ENCODE assay signal across 31 cellular contexts in the genomic region with DNA sequence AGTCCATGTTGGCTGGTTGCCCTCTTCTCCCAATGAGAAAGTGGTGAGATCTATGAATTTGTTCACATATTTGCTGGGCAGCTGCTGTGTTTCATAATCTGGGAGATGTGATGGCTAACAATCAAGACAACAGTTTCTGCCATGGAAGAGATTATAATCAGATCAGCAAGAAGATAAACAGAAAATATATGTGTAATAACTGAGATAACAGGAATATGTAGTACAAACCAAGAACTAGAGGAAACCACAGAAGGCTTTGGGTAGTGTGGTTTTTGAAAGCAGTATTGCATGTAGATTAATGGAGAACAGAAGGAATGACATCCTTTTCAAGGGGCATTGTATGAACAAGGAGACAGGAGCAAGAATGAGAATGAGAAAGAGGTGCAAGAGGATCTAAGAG. TPM values are rescaled to one million over a fixed set of nuclear protein-coding genes. Genes with fewer than 3 reads are reported as not detected.
A peak's percentile ranks its signal among the peaks of the same experiment; 100 is the strongest.
DNase-seq lines count a peak whose midpoint lies in the region; ATAC-seq, FAIRE-seq and TF ChIP-seq lines count a peak whose summit lies in the region.
"Had no signal": no experiment of that assay in that cellular context is flagged by ENCODE, and none has a peak within 500 bp of the region (broad histone marks: within the 10 kb centered on the region; RNA-seq: fewer than 3 reads in every experiment).

No MANE protein-coding gene starts in this region.

- H3K27ac Mint-ChIP-seq in CD14-positive monocyte, result peak overlapping the region; percentile 10 to 85 (median 59)
- H3K27ac Mint-ChIP-seq: activated naive CD4-positive, alpha-beta T cell treated with anti-CD3 and anti-CD28 coated beads for 36 hours; stimulated activated effector memory CD8-positive, alpha-beta T cell treated with anti-CD3 and anti-CD28 coated beads, Interleukin-12 subunit alpha, Interleukin-12 subunit beta, amount 100 ng/mL, for 72 hours had no signal

- H3K36me3 Mint-ChIP-seq in CD14-positive monocyte, result peaks cover 0 to 1% of the 10 kb centered on the region in 2 donors
- H3K36me3 Mint-ChIP-seq: stimulated activated effector memory CD8-positive, alpha-beta T cell treated with anti-CD3 and anti-CD28 coated beads, Interleukin-12 subunit alpha, Interleukin-12 subunit beta, amount 100 ng/mL, for 72 hours had no signal

- H3K27ac ChIP-seq in esophagus squamous epithelium (peak overlapping the region; percentile 81 to 93 (median 91)), pancreas (no peak overlapping the region)
- H3K27ac ChIP-seq: BLaER1, colonic mucosa, heart right ventricle, KMS-11 had no signal

- H3K36me3 ChIP-seq in esophagus squamous epithelium (no peaks in the 10 kb centered on the region), pancreas (no peaks in the 10 kb centered on the region)
- H3K36me3 ChIP-seq: BLaER1, colonic mucosa, HAP-1, heart right ventricle had no signal

- no peak for FAIRE-seq in pancreas (lab: Jason Lieb, UNC)

- TF ChIP-seq POLR2A in esophagus squamous epithelium (IDR thresholded peaks at IDR 0.05), result no peak

- no peaks in the 10 kb centered on the region for H3K9me3 Mint-ChIP-seq in CD14-positive monocyte
- H3K9me3 Mint-ChIP-seq: activated naive CD4-positive, alpha-beta T cell treated with anti-CD3 and anti-CD28 coated beads for 36 hours; neural crest cell; stimulated activated effector memory CD8-positive, alpha-beta T cell treated with anti-CD3 and anti-CD28 coated beads, Interleukin-12 subunit alpha, Interleukin-12 subunit beta, amount 100 ng/mL, for 72 hours had no signal

- H3K27me3 ChIP-seq in esophagus squamous epithelium, result no peaks in the 10 kb centered on the region
- H3K27me3 ChIP-seq in pancreas, result no peaks in the 10 kb centered on the region
- H3K27me3 ChIP-seq: BLaER1, colonic mucosa had no signal

- intact Hi-C loops in CD14-positive monocyte (cut with micrococcal nuclease) (no loop called here), esophagus squamous epithelium (cut with DNase I) (no loop called here), pancreas (cut with DNase I) (no loop called here)

- ATAC-seq in HG03439 (IDR thresholded peaks at IDR 0.05; ENCODE audit: unreplicated experiment) (no peak), HG02571 (IDR thresholded peaks at IDR 0.05; ENCODE audit: unreplicated experiment) (no peak), pancreas (no peak)
- ATAC-seq: heart right ventricle; right cardiac atrium; stimulated activated effector memory CD8-positive, alpha-beta T cell treated with anti-CD3 and anti-CD28 coated beads, Interleukin-12 subunit alpha, Interleukin-12 subunit beta, amount 100 ng/mL, for 72 hours had no signal

- peaks cover 43% of the 10 kb centered on the region for H3K4me1 Mint-ChIP-seq in CD14-positive monocyte
- H3K4me1 Mint-ChIP-seq: neural crest cell had no signal

- DNase-seq in CD14-positive monocyte (ENCODE audit: low spot score) (no peak), KBM-7 (peak; percentile 39), SKM-1 treated with dmso at 0.1 percent for 144 hours (lab: John Stamatoyannopoulos, UW; ENCODE audit: unreplicated experiment) (peak; percentile 57), esophagus squamous epithelium (lab: John Stamatoyannopoulos, UW) (no peak), iPS-NIHi11 (ENCODE audit: low spot score) (no peak), pancreas (no peak)
- DNase-seq: activated CD4-positive, alpha-beta T cell treated with anti-CD3 and anti-CD28 coated beads for 4 hours; activated naive CD4-positive, alpha-beta T cell treated with anti-CD3 and anti-CD28 coated beads for 36 hours; colonic mucosa; effector memory CD4-positive, alpha-beta T cell; erythroblast; foreskin fibroblast; heart right ventricle; NCI-H1092 treated with DMSO at 0.1 percent for 48 hours; NCI-H187 treated with DMSO at 0.1 percent for 48 hours; NCI-H524 treated with DMSO at 0.1 percent for 48 hours; NK-92 treated with Interleukin-12 subunit alpha and Interleukin-12 subunit beta, amount 100 ng/mL, for 24 hours; posterior cingulate gyrus; right cardiac atrium; SHP77 treated with DMSO at 0.1 percent for 48 hours; stimulated activated CD4-positive, alpha-beta T cell treated with anti-CD3 and anti-CD28 coated beads, Interleukin-12 subunit alpha, Interleukin-12 subunit beta, amount 100 ng/mL, for 4 hours; stimulated activated CD4-positive, alpha-beta T cell treated with anti-CD3 and anti-CD28 coated beads, Interleukin-4, amount 100 ng/mL, for 24 hours had no signal

- H3K4me1 ChIP-seq in esophagus squamous epithelium (peaks cover 20 to 96% (median 34%) of the 10 kb centered on the region in 3 donors), pancreas (peaks cover 3 to 13% (median 10%) of the 10 kb centered on the region in 3 donors)
- H3K4me1 ChIP-seq: colonic mucosa, HAP-1 had no signal

- H3K9me3 ChIP-seq in esophagus squamous epithelium (no peaks in the 10 kb centered on the region), pancreas (no peaks in the 10 kb centered on the region)
- H3K9me3 ChIP-seq: BLaER1, colonic mucosa, HAP-1, heart right ventricle had no signal

- H3K4me3 ChIP-seq in esophagus squamous epithelium (no peak overlapping the region), pancreas (no peak overlapping the region)
- H3K4me3 ChIP-seq: BLaER1, colonic mucosa, HAP-1, heart right ventricle had no signal

- no peak for TF ChIP-seq CTCF in CD14-positive monocyte (IDR thresholded peaks at IDR 0.05)
- TF ChIP-seq CTCF in esophagus squamous epithelium (IDR thresholded peaks at IDR 0.05), result no peak
- no peak for TF ChIP-seq CTCF in pancreas (IDR thresholded peaks at IDR 0.05)

- in situ Hi-C loops in KBM-7 (cut with MboI; ENCODE audit: low pct_unique_long_range_greater_than_20kb, low sequenced_read_pairs), result no loop called here

- peak overlapping the region in 1 of 2 donors; percentile 63 for H3K4me3 Mint-ChIP-seq in CD14-positive monocyte
- H3K4me3 Mint-ChIP-seq: activated naive CD4-positive, alpha-beta T cell treated with anti-CD3 and anti-CD28 coated beads for 36 hours; neural crest cell; stimulated activated effector memory CD8-positive, alpha-beta T cell treated with anti-CD3 and anti-CD28 coated beads, Interleukin-12 subunit alpha, Interleukin-12 subunit beta, amount 100 ng/mL, for 72 hours had no signal

- H3K27me3 Mint-ChIP-seq in CD14-positive monocyte (ENCODE audit: low read depth in 3 of 3), result peaks cover 0 to 2% (median 0%) of the 10 kb centered on the region in 3 donors

RNA-seq across cellular contexts. Expression of a gene that starts 12.2 kb away (rescaled TPM):
- polyA plus RNA-seq in CD14-positive monocyte (100 to 1,000 TPM; 515 to 582 TPM), pancreas (1 to 10 TPM; 3.0 to 3.7 TPM)
- total RNA-seq in esophagus squamous epithelium (1,000 to 10,000 TPM; 1,851 to 3,432 (median 2,556) TPM), pancreas (1 to 10 TPM in 2 of 6 donors, under 1 TPM in 2, not detected in 2; 0.63 to 2.1 (median 1.0) TPM)
- total RNA-seq: activated naive CD4-positive, alpha-beta T cell treated with anti-CD3 and anti-CD28 coated beads for 36 hours; G401; lung microvascular endothelial cell; neural crest cell had no signal

Comparison
In these comparisons a context has a peak if more than half of its experiments do, and no peak if none do; other contexts are left out.
1. DNase-seq: peak in KBM-7 (single experiment) and SKM-1 treated with dmso at 0.1 percent for 144 hours (single experiment); none in CD14-positive monocyte (single experiment), esophagus squamous epithelium (single experiment), iPS-NIHi11 (single experiment) and pancreas (0 of 6).
2. H3K27ac ChIP-seq: peak in esophagus squamous epithelium (4 of 4); none in pancreas (0 of 4).
3. RNA of a gene that starts 12.2 kb away (total RNA-seq): 1,851 to 3,432 TPM in esophagus squamous epithelium; 0.63 to 2.1 TPM in pancreas; every median in the first group is over 100 times any median in the second.